In the genomic region with DNA sequence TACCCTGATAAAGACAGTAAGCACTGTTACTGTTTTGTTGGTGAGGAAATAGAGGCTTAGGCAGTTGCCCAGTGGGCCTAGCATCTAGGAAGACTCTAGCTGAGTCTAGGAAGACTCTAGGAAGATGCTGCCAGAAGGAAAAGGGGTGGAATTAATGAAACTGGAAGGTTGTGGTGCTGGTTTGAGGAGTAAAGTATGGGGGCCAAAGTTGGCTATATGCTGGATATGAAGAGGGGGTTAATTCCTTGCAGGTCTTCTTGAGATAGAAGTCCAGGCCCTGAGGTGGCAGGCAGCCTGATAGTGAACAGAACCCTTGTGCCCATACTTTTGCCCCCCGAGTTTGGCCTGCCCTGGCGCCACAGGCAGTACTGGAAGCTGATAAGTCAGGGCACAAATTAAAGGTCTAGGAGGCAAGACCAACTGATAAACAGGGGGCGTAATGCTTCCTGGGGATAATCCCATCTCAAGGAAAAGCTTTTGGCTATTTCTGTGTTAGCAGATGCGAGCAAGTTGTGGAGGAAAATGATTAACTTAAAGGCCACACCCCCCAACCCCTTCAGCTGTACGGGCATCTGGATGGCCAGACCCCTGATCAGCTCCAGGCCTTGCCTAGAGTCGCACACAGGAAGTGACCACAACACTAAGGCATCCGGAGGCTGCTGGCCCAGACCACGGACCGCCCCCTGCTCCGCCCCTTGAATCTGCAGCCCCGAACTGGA, we compare ENCODE assay signal across 8 cellular contexts. TPM values are rescaled to one million over a fixed set of nuclear protein-coding genes. Genes with fewer than 3 reads are reported as not detected.
A peak's percentile ranks its signal among the peaks of the same experiment; 100 is the strongest.
DNase-seq lines count a peak whose midpoint lies in the region; ATAC-seq, FAIRE-seq and TF ChIP-seq lines count a peak whose summit lies in the region.

No MANE protein-coding gene starts in this region.

- H4K20me1 ChIP-seq in DND-41 (ENCODE audit: insufficient read depth, low read length) (peaks cover 26% of the 10 kb centered on the region), GM12878 (ENCODE audit: control insufficient read depth, insufficient read depth) (no peaks in the 10 kb centered on the region)

- TF ChIP-seq RAD21 in GM12878 (IDR thresholded peaks at IDR 0.05; ENCODE audit: insufficient read depth, low read depth, low read length): no peak

- H3K79me2 ChIP-seq in DND-41 (ENCODE audit: insufficient read depth, low read length) (peaks cover 71% of the 10 kb centered on the region), GM12878 (ENCODE audit: control insufficient read depth, insufficient read depth, low read length) (peaks cover 76% of the 10 kb centered on the region)

- DNase-seq in DND-41: peak; percentile 48
- peak; percentile 84 for DNase-seq in RWPE1 (ENCODE audit: low spot score)
- DNase-seq in GM12878 (ENCODE audit: low read depth, low spot score): no peak
- peak; percentile 73 to 80 for DNase-seq in hippocampal formation (lab: John Stamatoyannopoulos, UW)
- DNase-seq in NCI-H2171 (lab: John Stamatoyannopoulos, UW): no peak

- H3K4me3 ChIP-seq in DND-41 (ENCODE audit: low read depth in 1 of 2, low read length in 2 of 2): no peak overlapping the region
- peak overlapping the region; percentile 96 for H3K4me3 ChIP-seq in GM12878
- H3K4me3 ChIP-seq in rectal smooth muscle tissue (ENCODE audit: low read length): peak overlapping the region; percentile 53

- peaks cover 69% of the 10 kb centered on the region for H3K4me1 ChIP-seq in DND-41 (ENCODE audit: insufficient read depth, low read length)
- peaks cover 32% of the 10 kb centered on the region for H3K4me1 ChIP-seq in GM12878 (ENCODE audit: control insufficient read depth, insufficient read depth, low read length)
- peaks cover 55% of the 10 kb centered on the region for H3K4me1 ChIP-seq in rectal smooth muscle tissue (ENCODE audit: control insufficient read depth, insufficient read depth, low read length)

- in situ Hi-C loops in GM12878 (cut with MboI): loop anchor here (5.0 kb wide), 1 partner anchor 124 kb away; a partner anchor contains a TSS

- peak; percentile 59 for TF ChIP-seq POLR2A in GM12878 (IDR thresholded peaks at IDR 0.05; ENCODE audit: low read depth, low read length)

- no peak for TF ChIP-seq EP300 in GM12878 (IDR thresholded peaks at IDR 0.05; ENCODE audit: borderline replicate concordance in 1 of 2, control insufficient read depth in 1 of 2, low read depth in 2 of 2, low read length in 2 of 2)

- no peak for ATAC-seq in DND-41 (ENCODE audit: insufficient read depth, low read depth)
- ATAC-seq in GM19455 (IDR thresholded peaks at IDR 0.05; ENCODE audit: unreplicated experiment): peak; percentile 34
- peak; percentile 37 for ATAC-seq in HG03565 (IDR thresholded peaks at IDR 0.05; ENCODE audit: unreplicated experiment)
- ATAC-seq in GM12878: peak; percentile 79

- H3K4me2 ChIP-seq in DND-41 (ENCODE audit: insufficient read depth, low read length) (peak overlapping the region; percentile 1; the same call in 1 of the 2 replicates), GM12878 (ENCODE audit: control insufficient read depth, insufficient read depth) (peak overlapping the region; percentile 98)

- intact Hi-C loops in GM12878 (cut with micrococcal nuclease; ENCODE audit: unreplicated experiment): loop anchor here (2.0 to 10.0 kb wide), 2 partner anchors 126 to 222 kb away; a partner anchor contains a TSS

- POLR2A ChIA-PET in RWPE1 (lab: Yijun Ruan, JAX; ENCODE audit: low non-redundant PET) (interaction anchor here (0.5 to 0.6 kb wide), 2 partner anchors 39 to 77 kb away, joined by 3 read pairs; a partner anchor contains a TSS), GM12878 (lab: Charles Lee) (interaction anchor here (0.5 to 7.2 kb wide), 12 partner anchors 10 to 372 kb away, joined by 3 to 85 read pairs (median 3); a partner anchor contains a TSS)

- FAIRE-seq in GM12878 (lab: Jason Lieb, UNC): peak; percentile 83

- H2AFZ ChIP-seq in DND-41 (ENCODE audit: low read depth, low read length): no peak overlapping the region
- H2AFZ ChIP-seq in GM12878 (ENCODE audit: control insufficient read depth, low read depth, low read length): no peak overlapping the region

- no peak for TF ChIP-seq CTCF in DND-41 (IDR thresholded peaks at IDR 0.05; ENCODE audit: borderline replicate concordance, extremely low read depth, low read length, poor library complexity, severe bottlenecking)
- TF ChIP-seq CTCF in RWPE1 (conservative IDR thresholded peaks at IDR 0.05; ENCODE audit: low read depth): no peak
- TF ChIP-seq CTCF in GM12878 (IDR thresholded peaks at IDR 0.05 in 2 of 3, conservative IDR thresholded peaks at IDR 0.05 in 1 of 3; ENCODE audit: control insufficient read depth in 2 of 3, extremely low read depth in 1 of 3, insufficient read depth in 1 of 3, low read depth in 3 of 3, low read length in 3 of 3): no peak

- H3K27me3 ChIP-seq in DND-41 (ENCODE audit: insufficient read depth, low read length, poor library complexity) (no peaks in the 10 kb centered on the region), GM12878 (replicated peaks in 1 of 2; ENCODE audit: control insufficient read depth in 2 of 2, insufficient read depth in 2 of 2, low read length in 1 of 2) (no peaks in the 10 kb centered on the region), rectal smooth muscle tissue (ENCODE audit: control insufficient read depth, insufficient read depth, low read length) (no peaks in the 10 kb centered on the region)

- H3K9ac ChIP-seq in DND-41 (ENCODE audit: low read depth, low read length) (no peak overlapping the region), GM12878 (ENCODE audit: control insufficient read depth, insufficient read depth, low read length) (peak overlapping the region; percentile 65), rectal smooth muscle tissue (ENCODE audit: low read length) (peak overlapping the region; percentile 19)

- H3K36me3 ChIP-seq in DND-41 (ENCODE audit: insufficient read depth, low read length) (peaks cover 49% of the 10 kb centered on the region), GM12878 (ENCODE audit: control insufficient read depth in 2 of 2, insufficient read depth in 2 of 2, low read length in 1 of 2) (peaks cover 23 to 29% of the 10 kb centered on the region in 2 experiments), rectal smooth muscle tissue (ENCODE audit: control insufficient read depth, insufficient read depth, low read length) (peaks cover 30% of the 10 kb centered on the region)

- BruUV-seq in GM12878 (replicated peaks; lab: Mats Ljungman, UMichigan): no TSS peak

- CTCF ChIA-PET in RWPE1 (lab: Yijun Ruan, JAX) (interaction anchor here (0.6 kb wide), 3 partner anchors 82 to 131 kb away, joined by 4 read pairs; no protein-coding TSS in a partner anchor), GM12878 (lab: Yijun Ruan, JAX) (interaction anchor here (0.9 to 3.6 kb wide), 6 partner anchors 12 to 227 kb away, joined by 3 to 26 read pairs (median 5); a partner anchor contains a TSS)

- 4% methylated on average over 11 of the region's 11 CpGs for whole genome bisulfite sequencing in GM12878 (ENCODE audit: insufficient coverage, insufficient replicate concordance, low lambda C conversion rate, missing lambda C conversion rate)

- RAD21 ChIA-PET in GM12878 (lab: Charles Lee; ENCODE audit: unreplicated experiment): interaction anchor here (0.8 to 3.0 kb wide), 9 partner anchors 11 to 139 kb away, joined by 3 to 23 read pairs (median 5); a partner anchor contains a TSS

- SMC1A ChIA-PET in GM12878 (lab: Charles Lee; ENCODE audit: uncharacterized antibody, unreplicated experiment): interaction anchor here (1.2 to 6.2 kb wide), 5 partner anchors 11 to 139 kb away, joined by 3 to 57 read pairs (median 6); a partner anchor contains a TSS

- H3K9me3 ChIP-seq in DND-41 (ENCODE audit: insufficient read depth, low read length, severe bottlenecking) (no peaks in the 10 kb centered on the region), GM12878 (replicated peaks; ENCODE audit: control insufficient read depth, insufficient read depth, low read length) (no peaks in the 10 kb centered on the region)

- no peak overlapping the region for H3K27ac ChIP-seq in DND-41 (ENCODE audit: low read length)
- H3K27ac ChIP-seq in RWPE1: peak overlapping the region; percentile 88
- H3K27ac ChIP-seq in GM12878 (ENCODE audit: control insufficient read depth, insufficient read depth): peak overlapping the region; percentile 88
- H3K27ac ChIP-seq in rectal smooth muscle tissue (ENCODE audit: low read depth, low read length): peak overlapping the region; percentile 99

RNA-seq across cellular contexts. Expression of a gene that starts 3.1 kb away (rescaled TPM):
- 79.6 and 83.1 TPM in 2 replicates for total RNA-seq in GM12878 (2013; cell fraction: nucleolus; rRNA removed)
- total RNA-seq in GM12878 (2014; rRNA removed) (73.7 and 74.2 TPM in 2 replicates), GM12878 (2014; rRNA removed; fragmentation: Illumina TruSeq; extraction: Trizol) (75.0 and 76.6 TPM in 2 replicates), GM12878 (2021) (90.4 and 90.7 TPM in 2 replicates)
- 64.4 TPM for polyA plus RNA-seq in GM12878 (2011; ENCODE audit: low read depth)
- polyA plus RNA-seq in GM12878 (2011; rRNA removed) (121 and 163 TPM in 2 replicates), GM12878 (2014; fragmentation: Illumina TruSeq; extraction: Trizol) (108 and 111 TPM in 2 replicates), GM12878 (2014; fragmentation: Nextera tagmentation; extraction: Ambion mirVana) (10 to 100 TPM; 51.8 to 77.8 TPM), GM12878 (2014; rRNA removed) (91.9 and 93.7 TPM in 2 replicates), GM12878 (2016; fragmentation: Nextera tagmentation; extraction: Ambion mirVana) (100 to 1,000 TPM; 105 to 124 TPM)
- polyA plus RNA-seq in GM12878 (2011; cell fraction: cytosol; rRNA removed): 207 and 217 TPM in 2 replicates
- polyA plus RNA-seq in GM12878 (2011; cell fraction: nucleus; rRNA removed): 211 and 266 TPM in 2 replicates
- 69.8 and 84.3 TPM in 2 replicates for polyA plus RNA-seq in GM12878 (2012)
- polyA minus RNA-seq in GM12878 (2011; rRNA and poly(A)+ RNA removed): 129 and 149 TPM in 2 replicates
- 31.7 and 42.2 TPM in 2 replicates for polyA minus RNA-seq in GM12878 (2011; cell fraction: cytosol; rRNA and poly(A)+ RNA removed)
- 47.0 and 71.9 TPM in 2 replicates for polyA minus RNA-seq in GM12878 (2011; cell fraction: nucleus; rRNA and poly(A)+ RNA removed)

RNA-seq across cellular contexts. Expression of a gene that starts 3.2 kb away (rescaled TPM):
- total RNA-seq in GM12878 (2013; cell fraction: nucleolus; rRNA removed): 40.8 and 45.4 TPM in 2 replicates
- 20.5 and 27.3 TPM in 2 replicates for total RNA-seq in GM12878 (2014; rRNA removed)
- 14.2 and 15.4 TPM in 2 replicates for total RNA-seq in GM12878 (2014; rRNA removed; fragmentation: Illumina TruSeq; extraction: Trizol)
- 26.3 and 27.3 TPM in 2 replicates for total RNA-seq in GM12878 (2021)
- 5.9 TPM for polyA plus RNA-seq in GM12878 (2011; ENCODE audit: low read depth)
- 21.7 and 22.5 TPM in 2 replicates for polyA plus RNA-seq in GM12878 (2011; rRNA removed)
- 14.1 and 16.8 TPM in 2 replicates for polyA plus RNA-seq in GM12878 (2011; cell fraction: cytosol; rRNA removed)
- 24.1 and 31.9 TPM in 2 replicates for polyA plus RNA-seq in GM12878 (2011; cell fraction: nucleus; rRNA removed)
- 11.1 and 14.3 TPM in 2 replicates for polyA plus RNA-seq in GM12878 (2012)
- polyA plus RNA-seq in GM12878 (2014; fragmentation: Illumina TruSeq; extraction: Trizol): 21.5 and 26.1 TPM in 2 replicates
- polyA plus RNA-seq in GM12878 (2014; fragmentation: Nextera tagmentation; extraction: Ambion mirVana): 10 to 100 TPM in 1 of 2 experiments, 1 to 10 TPM in 1; 4.7 to 15.8 TPM
- polyA plus RNA-seq in GM12878 (2014; rRNA removed): 20.6 and 21.8 TPM in 2 replicates
- polyA plus RNA-seq in GM12878 (2016; fragmentation: Nextera tagmentation; extraction: Ambion mirVana): 10 to 100 TPM; 51.0 to 51.2 TPM
- 16.2 and 18.1 TPM in 2 replicates for polyA minus RNA-seq in GM12878 (2011; rRNA and poly(A)+ RNA removed)
- 3.7 and 6.0 TPM in 2 replicates for polyA minus RNA-seq in GM12878 (2011; cell fraction: cytosol; rRNA and poly(A)+ RNA removed)
- 24.1 and 35.8 TPM in 2 replicates for polyA minus RNA-seq in GM12878 (2011; cell fraction: nucleus; rRNA and poly(A)+ RNA removed)

RNA-seq across cellular contexts. Expression of a gene that starts 5.4 kb away (rescaled TPM):
- 12.9 and 13.0 TPM in 2 replicates for total RNA-seq in GM12878 (2013; cell fraction: nucleolus; rRNA removed)
- total RNA-seq in GM12878 (2014; rRNA removed) (167 and 172 TPM in 2 replicates), GM12878 (2014; rRNA removed; fragmentation: Illumina TruSeq; extraction: Trizol) (115 and 120 TPM in 2 replicates), GM12878 (2021) (184 and 192 TPM in 2 replicates)
- 24.6 TPM for polyA plus RNA-seq in GM12878 (2011; ENCODE audit: low read depth)
- polyA plus RNA-seq in GM12878 (2011; rRNA removed) (88.7 and 152 TPM in 2 replicates), GM12878 (2014; fragmentation: Illumina TruSeq; extraction: Trizol) (146 and 159 TPM in 2 replicates), GM12878 (2014; fragmentation: Nextera tagmentation; extraction: Ambion mirVana) (10 to 100 TPM; 27.2 to 78.9 TPM), GM12878 (2014; rRNA removed) (251 and 257 TPM in 2 replicates), GM12878 (2016; fragmentation: Nextera tagmentation; extraction: Ambion mirVana) (100 to 1,000 TPM in 1 of 2 experiments, 10 to 100 TPM in 1; 26.7 to 203 TPM)
- polyA plus RNA-seq in GM12878 (2011; cell fraction: cytosol; rRNA removed): 130 and 152 TPM in 2 replicates
- 111 and 132 TPM in 2 replicates for polyA plus RNA-seq in GM12878 (2011; cell fraction: nucleus; rRNA removed)
- 202 and 218 TPM in 2 replicates for polyA plus RNA-seq in GM12878 (2012)
- 40.4 and 53.3 TPM in 2 replicates for polyA minus RNA-seq in GM12878 (2011; rRNA and poly(A)+ RNA removed)
- 18.0 and 36.9 TPM in 2 replicates for polyA minus RNA-seq in GM12878 (2011; cell fraction: cytosol; rRNA and poly(A)+ RNA removed)
- 21.3 and 29.7 TPM in 2 replicates for polyA minus RNA-seq in GM12878 (2011; cell fraction: nucleus; rRNA and poly(A)+ RNA removed)

RNA-seq across cellular contexts. Expression of a gene that starts 12.6 kb away (rescaled TPM):
- total RNA-seq in GM12878 (2013; cell fraction: nucleolus; rRNA removed): 113 and 122 TPM in 2 replicates
- total RNA-seq in GM12878 (2014; rRNA removed) (12.8 and 14.8 TPM in 2 replicates), GM12878 (2014; rRNA removed; fragmentation: Illumina TruSeq; extraction: Trizol) (7.7 and 9.3 TPM in 2 replicates), GM12878 (2021) (35.0 and 49.2 TPM in 2 replicates)
- 79.8 TPM for polyA plus RNA-seq in GM12878 (2011; ENCODE audit: low read depth)
- polyA plus RNA-seq in GM12878 (2011; rRNA removed) (51.8 and 64.6 TPM in 2 replicates), GM12878 (2014; fragmentation: Illumina TruSeq; extraction: Trizol) (58.9 and 71.1 TPM in 2 replicates), GM12878 (2014; fragmentation: Nextera tagmentation; extraction: Ambion mirVana) (10 to 100 TPM in 1 of 2 experiments, 1 to 10 TPM in 1; 7.5 to 14.4 TPM), GM12878 (2014; rRNA removed) (45.0 and 50.3 TPM in 2 replicates), GM12878 (2016; fragmentation: Nextera tagmentation; extraction: Ambion mirVana) (10 to 100 TPM; 38.0 to 38.6 TPM)
- 41.7 and 60.9 TPM in 2 replicates for polyA plus RNA-seq in GM12878 (2011; cell fraction: cytosol; rRNA removed)
- 249 and 317 TPM in 2 replicates for polyA plus RNA-seq in GM12878 (2011; cell fraction: nucleus; rRNA removed)
- polyA plus RNA-seq in GM12878 (2012): 59.6 and 62.7 TPM in 2 replicates
- 42.7 and 57.7 TPM in 2 replicates for polyA minus RNA-seq in GM12878 (2011; rRNA and poly(A)+ RNA removed)
- 12.2 and 21.0 TPM in 2 replicates for polyA minus RNA-seq in GM12878 (2011; cell fraction: cytosol; rRNA and poly(A)+ RNA removed)
- 43.4 and 44.5 TPM in 2 replicates for polyA minus RNA-seq in GM12878 (2011; cell fraction: nucleus; rRNA and poly(A)+ RNA removed)

RNA-seq across cellular contexts. Expression of a gene that starts 49.0 kb away (rescaled TPM):
- 0.56 and 0.92 TPM in 2 replicates for total RNA-seq in GM12878 (2013; cell fraction: nucleolus; rRNA removed)
- total RNA-seq in GM12878 (2014; rRNA removed) (0.34 and 0.38 TPM in 2 replicates), GM12878 (2014; rRNA removed; fragmentation: Illumina TruSeq; extraction: Trizol) (0.14 and 0.18 TPM in 2 replicates), GM12878 (2021) (0.56 and 0.64 TPM in 2 replicates)
- 0.17 TPM for polyA plus RNA-seq in GM12878 (2011; ENCODE audit: low read depth)
- polyA plus RNA-seq in GM12878 (2011; rRNA removed) (0.01 and 0.04 TPM in 2 replicates), GM12878 (2014; fragmentation: Illumina TruSeq; extraction: Trizol) (0.02 and 0.22 TPM in 2 replicates), GM12878 (2014; fragmentation: Nextera tagmentation; extraction: Ambion mirVana) (under 1 TPM in 1 of 2 experiments, not detected in 1; 0.02 TPM), GM12878 (2014; rRNA removed) (0.47 and 0.66 TPM in 2 replicates), GM12878 (2016; fragmentation: Nextera tagmentation; extraction: Ambion mirVana) (under 1 TPM; 0.04 to 0.09 TPM)
- 0.01 and 0.02 TPM in 2 replicates for polyA plus RNA-seq in GM12878 (2011; cell fraction: cytosol; rRNA removed)
- 0.31 and 0.32 TPM in 2 replicates for polyA plus RNA-seq in GM12878 (2011; cell fraction: nucleus; rRNA removed)
- 0.51 and 0.58 TPM in 2 replicates for polyA plus RNA-seq in GM12878 (2012)
- polyA minus RNA-seq in GM12878 (2011; rRNA and poly(A)+ RNA removed): under 0.01 and 0.10 TPM in 2 replicates
- polyA minus RNA-seq in GM12878 (2011; cell fraction: cytosol; rRNA and poly(A)+ RNA removed): 0.10 TPM in 1 of 2 replicates, not detected in the other
- 0.12 and 0.19 TPM in 2 replicates for polyA minus RNA-seq in GM12878 (2011; cell fraction: nucleus; rRNA and poly(A)+ RNA removed)

Comparison
In these comparisons a context has a peak if more than half of its experiments do, and no peak if none do; other contexts are left out.
1. DNase-seq: peak in DND-41 (single experiment), RWPE1 (single experiment) and hippocampal formation (2 of 2); none in GM12878 (single experiment) and NCI-H2171 (single experiment).
2. H3K4me3 ChIP-seq: peak in GM12878 (single experiment) and rectal smooth muscle tissue (single experiment); none in DND-41 (0 of 2).